Comparison of ENCODE assay signal across 15 cellular contexts in genomic region chr19:46515290-46515609, GRCh38. TPM values are rescaled to one million over a fixed set of nuclear protein-coding genes. Genes with fewer than 3 reads are reported as not detected.
DNase-seq lines count a peak whose midpoint lies in the region; ATAC-seq, FAIRE-seq and TF ChIP-seq lines count a peak whose summit lies in the region.
"Had no signal": no experiment of that assay in that cellular context is flagged by ENCODE, and none has a peak within 500 bp of the region (broad histone marks: within the 10 kb centered on the region; RNA-seq: fewer than 3 reads in every experiment).

No MANE protein-coding gene starts in this region.

- BruUV-seq in HCT116 (replicated peaks; lab: Mats Ljungman, UMichigan): no TSS peak

- RAD21 ChIA-PET in HCT116 (lab: Charles Lee; ENCODE audit: low non-redundant PET in 1 of 2, low total read pairs in 2 of 2, uncharacterized antibody in 2 of 2, unreplicated experiment in 2 of 2): interaction anchor here in 1 of 2 experiments (1.0 kb wide), 1 partner anchor 120 kb away, joined by 5 read pairs; no protein-coding TSS in a partner anchor

- DNase-seq in A549 (ENCODE audit: low read depth in 1 of 2, low spot score in 1 of 2) (no peak), HCT116 (ENCODE audit: low read depth, low spot score) (no peak), WTC11 (ENCODE audit: low spot score) (no peak), neural progenitor cell (ENCODE audit: low spot score) (peak; percentile 2), sigmoid colon (no peak)
- no peak for DNase-seq in activated naive CD4-positive, alpha-beta T cell treated with anti-CD3 and anti-CD28 coated beads, Interleukin-2, amount 10 ng/mL, durations not matched to agents 7 days and 5 days
- DNase-seq: DMS153, DMS79, GDM1 had no signal

- H3K4me2 ChIP-seq in A549 (no peak overlapping the region), HCT116 (ENCODE audit: low read length) (peak overlapping the region; percentile 34), neural progenitor cell (no peak overlapping the region)

- H3K79me2 ChIP-seq in HCT116 (ENCODE audit: insufficient read depth, low read length) (no peaks in the 10 kb centered on the region), neural progenitor cell (ENCODE audit: low read depth) (no peaks in the 10 kb centered on the region)

- TF ChIP-seq POLR2A in A549 (IDR thresholded peaks at IDR 0.05; ENCODE audit: low read length): no peak
- TF ChIP-seq POLR2A in HCT116 (IDR thresholded peaks at IDR 0.05; ENCODE audit: borderline replicate concordance, extremely low read depth, insufficient read depth, insufficient read length): no peak
- TF ChIP-seq POLR2A in sigmoid colon (IDR thresholded peaks at IDR 0.05): no peak

- H3K4me1 ChIP-seq in A549 (peaks cover 16% of the 10 kb centered on the region; the same call in 2 of the 3 replicates), HCT116 (ENCODE audit: control insufficient read depth in 1 of 2, insufficient read depth in 2 of 2, low read length in 2 of 2) (peaks cover 0 to 10% of the 10 kb centered on the region in 2 experiments; a peak in 2 of 4 replicates), neural progenitor cell (no peaks in the 10 kb centered on the region), sigmoid colon (peaks cover 0 to 7% (median 2%) of the 10 kb centered on the region in 4 donors)

- ATAC-seq in A549 (no peak), HCT116 (no peak), WTC11 (no peak)

- TF ChIP-seq CTCF in A549 (IDR thresholded peaks at IDR 0.05) (no peak), HCT116 (IDR thresholded peaks at IDR 0.05 in 2 of 3, conservative IDR thresholded peaks at IDR 0.05 in 1 of 3; ENCODE audit: borderline replicate concordance in 1 of 3, insufficient read depth in 1 of 3, low read depth in 2 of 3, low read length in 2 of 3) (no peak), WTC11 (IDR thresholded peaks at IDR 0.05) (no peak), neural progenitor cell (IDR thresholded peaks at IDR 0.05) (no peak), sigmoid colon (IDR thresholded peaks at IDR 0.05) (no peak)

- H3K4me3 ChIP-seq in A549 (no peak overlapping the region), HCT116 (replicated peaks in 1 of 2; ENCODE audit: low read depth in 1 of 2, low read length in 2 of 2) (no peak overlapping the region), neural progenitor cell (no peak overlapping the region), sigmoid colon (no peak overlapping the region)
- H3K4me3 ChIP-seq: GM23248 had no signal

- H3K4me3 Mint-ChIP-seq in WTC11 (no peak overlapping the region), neural progenitor cell (no peak overlapping the region)
- no peak overlapping the region for H3K4me3 Mint-ChIP-seq in activated naive CD4-positive, alpha-beta T cell treated with anti-CD3 and anti-CD28 coated beads, Interleukin-2, amount 10 ng/mL, durations not matched to agents 7 days and 5 days

- H3K27me3 Mint-ChIP-seq in WTC11 (ENCODE audit: low read depth) (no peaks in the 10 kb centered on the region), neural progenitor cell (ENCODE audit: insufficient read depth, low read depth) (peaks cover 2% of the 10 kb centered on the region)
- peaks cover 44% of the 10 kb centered on the region for H3K27me3 Mint-ChIP-seq in activated naive CD4-positive, alpha-beta T cell treated with anti-CD3 and anti-CD28 coated beads, Interleukin-2, amount 10 ng/mL, durations not matched to agents 7 days and 5 days

- H3K9me2 ChIP-seq in HCT116 (ENCODE audit: insufficient read depth): no peaks in the 10 kb centered on the region

- no peaks in the 10 kb centered on the region for H3F3A ChIP-seq in neural progenitor cell (ENCODE audit: low read depth)

- H3K36me3 Mint-ChIP-seq in WTC11: no peaks in the 10 kb centered on the region
- H3K36me3 Mint-ChIP-seq in neural progenitor cell: no peaks in the 10 kb centered on the region
- no peaks in the 10 kb centered on the region for H3K36me3 Mint-ChIP-seq in activated naive CD4-positive, alpha-beta T cell treated with anti-CD3 and anti-CD28 coated beads, Interleukin-2, amount 10 ng/mL, durations not matched to agents 7 days and 5 days

- H3K9me3 Mint-ChIP-seq in WTC11 (peaks cover 10% of the 10 kb centered on the region), neural progenitor cell (peaks cover 3% of the 10 kb centered on the region)
- peaks cover 5% of the 10 kb centered on the region for H3K9me3 Mint-ChIP-seq in activated naive CD4-positive, alpha-beta T cell treated with anti-CD3 and anti-CD28 coated beads, Interleukin-2, amount 10 ng/mL, durations not matched to agents 7 days and 5 days
- H3K9me3 Mint-ChIP-seq: CD4-positive, alpha-beta T cell had no signal

- TF ChIP-seq RAD21 in A549 (conservative IDR thresholded peaks at IDR 0.05 in 1 of 2, IDR thresholded peaks at IDR 0.05 in 1 of 2) (no peak), HCT116 (IDR thresholded peaks at IDR 0.05; ENCODE audit: low read depth) (no peak)

- H3K9ac ChIP-seq in HCT116 (ENCODE audit: low read length): no peak overlapping the region
- H3K9ac ChIP-seq in neural progenitor cell: no peak overlapping the region
- H3K9ac ChIP-seq: GM23248 had no signal

- intact Hi-C loops in HCT116 (cut with micrococcal nuclease): loop anchor here (10.0 kb wide), 1 partner anchor 430 kb away; no protein-coding TSS in a partner anchor
- intact Hi-C loops in sigmoid colon (cut with DNase I): loop anchor here (10.0 kb wide), 1 partner anchor 230 kb away; no protein-coding TSS in a partner anchor

- TF ChIP-seq EP300 in A549 (IDR thresholded peaks at IDR 0.05) (no peak), sigmoid colon (IDR thresholded peaks at IDR 0.05) (no peak)

- H4K20me1 ChIP-seq in HCT116 (ENCODE audit: insufficient read depth): no peaks in the 10 kb centered on the region
- H4K20me1 ChIP-seq in neural progenitor cell (ENCODE audit: low read depth): no peaks in the 10 kb centered on the region

- POLR2A ChIA-PET in A549 (lab: Yijun Ruan, JAX) (no interaction called here), HCT116 (lab: Charles Lee) (no interaction called here), WTC11 (lab: Charles Lee) (interaction anchor here (1.0 kb wide), 1 partner anchor 102 kb away, joined by 4 read pairs; the partner anchor contains the start of gene CCDC8)

- H3K27me3 ChIP-seq in HCT116 (ENCODE audit: insufficient read depth, low read length) (no peaks in the 10 kb centered on the region), neural progenitor cell (no peaks in the 10 kb centered on the region), sigmoid colon (peaks cover 0 to 19% (median 0%) of the 10 kb centered on the region in 3 donors)

- H3K4me1 Mint-ChIP-seq in WTC11 (0 out of 2 replicates have a peak, but pooled peaks cover 2% of the 10 kb centered on the region), neural progenitor cell (peaks cover 6% of the 10 kb centered on the region)
- H3K4me1 Mint-ChIP-seq in activated naive CD4-positive, alpha-beta T cell treated with anti-CD3 and anti-CD28 coated beads, Interleukin-2, amount 10 ng/mL, durations not matched to agents 7 days and 5 days: peaks cover 39% of the 10 kb centered on the region

- no peaks in the 10 kb centered on the region for H3K36me3 ChIP-seq in HCT116 (ENCODE audit: control insufficient read depth in 1 of 2, insufficient read depth in 2 of 2, low read length in 2 of 2)
- no peaks in the 10 kb centered on the region for H3K36me3 ChIP-seq in neural progenitor cell
- no peaks in the 10 kb centered on the region for H3K36me3 ChIP-seq in sigmoid colon

- H3K27ac Mint-ChIP-seq in WTC11 (no peak overlapping the region), neural progenitor cell (no peak overlapping the region)
- no peak overlapping the region for H3K27ac Mint-ChIP-seq in activated naive CD4-positive, alpha-beta T cell treated with anti-CD3 and anti-CD28 coated beads, Interleukin-2, amount 10 ng/mL, durations not matched to agents 7 days and 5 days

- H3K27ac ChIP-seq in A549 (no peak overlapping the region), HCT116 (ENCODE audit: low read depth, low read length) (no peak overlapping the region), neural progenitor cell (no peak overlapping the region), sigmoid colon (no peak overlapping the region)
- H3K27ac ChIP-seq: C4-2B, GM23248 had no signal

- CTCF ChIA-PET in A549 (lab: Yijun Ruan, JAX) (interaction anchor here (0.6 to 35.8 kb wide), 24 partner anchors 8 to 437 kb away, joined by 3 to 1052 read pairs (median 5); no protein-coding TSS in a partner anchor), HCT116 (lab: Charles Lee) (interaction anchor here (1.0 to 1.8 kb wide), 7 partner anchors 11 to 235 kb away, joined by 3 to 9 read pairs (median 6); partner anchors contain the start of gene DACT3), WTC11 (lab: Charles Lee) (interaction anchor here (0.6 to 2.6 kb wide), 23 partner anchors 9 to 218 kb away, joined by 3 to 36 read pairs (median 6); partner anchors contain the start of genes HIF3A and PNMA8B)
- CTCF ChIA-PET in activated naive CD4-positive, alpha-beta T cell treated with anti-CD3 and anti-CD28 coated beads, Interleukin-2, amount 10 ng/mL, durations not matched to agents 7 days and 5 days (lab: Charles Lee): interaction anchor here (1.5 to 5.0 kb wide), 7 partner anchors 9 to 146 kb away, joined by 5 to 66 read pairs (median 19); partner anchors contain the start of gene DACT3

- H3K9me3 ChIP-seq in A549: peaks cover 6% of the 10 kb centered on the region; the same call in 2 of the 3 replicates
- no peaks in the 10 kb centered on the region for H3K9me3 ChIP-seq in HCT116 (ENCODE audit: control insufficient read depth in 1 of 2, insufficient read depth in 1 of 2, low read depth in 1 of 2, low read length in 2 of 2)
- no peaks in the 10 kb centered on the region for H3K9me3 ChIP-seq in neural progenitor cell (ENCODE audit: low read depth)
- H3K9me3 ChIP-seq in sigmoid colon: no peaks in the 10 kb centered on the region

- WGBS in A549 (ENCODE audit: missing lambda C conversion rate): 32% methylated on average over 3 of the region's 3 CpGs
- 53 to 72% methylated on average over 3 of the region's 3 CpGs for WGBS in sigmoid colon, 2 donors

- no peak for FAIRE-seq in A549 (lab: Jason Lieb, UNC)
- FAIRE-seq: A204.1, GM12892, H54 had no signal

- H2AFZ ChIP-seq in HCT116 (ENCODE audit: low read depth, low read length, poor library complexity, severe bottlenecking): no peak overlapping the region
- H2AFZ ChIP-seq in neural progenitor cell (replicated peaks): no peak overlapping the region
- H2AFZ ChIP-seq: GM23248 had no signal

RNA-seq across cellular contexts. Expression of gene PNMA8B, which starts 19.6 kb away (rescaled TPM):
- polyA plus RNA-seq in A549 (2011; rRNA removed): not detected in 2 replicates
- polyA plus RNA-seq in A549 (2012; cell fraction: cytosol; rRNA removed): not detected in 2 replicates
- polyA plus RNA-seq in A549 (2012; cell fraction: nucleus; rRNA removed): not detected in 2 replicates
- not detected in 3 replicates for polyA plus RNA-seq in A549 (2017; fragmentation: RNase III; extraction: RNeasy Plus Mini Kit Qiagen cat#74134 plus additional on column Dnase treatment)
- not detected in 2 replicates for polyA minus RNA-seq in A549 (2011; rRNA and poly(A)+ RNA removed)
- 0.10 TPM for total RNA-seq in HCT116 (2021; ENCODE audit: unreplicated experiment)
- not detected in 2 replicates for polyA plus RNA-seq in HCT116 (2012)
- 2.8 to 4.0 TPM (median 3.6 TPM) in 3 replicates for total RNA-seq in WTC11 (2021)
- 0.09 and 3.9 TPM in 2 replicates for total RNA-seq in neural progenitor cell (ENCODE audit: low replicate concordance)
- total RNA-seq in sigmoid colon: 1 to 10 TPM; 1.3 to 1.9 (median 1.6) TPM
- under 1 TPM in 2 of 3 donors, not detected in 1; 0.60 to 0.95 TPM for polyA plus RNA-seq in sigmoid colon

RNA-seq across cellular contexts. Expression of gene PNMA8A, which starts 43.9 kb away (rescaled TPM):
- polyA plus RNA-seq in A549 (2011; rRNA removed) (11.2 and 14.1 TPM in 2 replicates), A549 (2017; fragmentation: RNase III; extraction: RNeasy Plus Mini Kit Qiagen cat#74134 plus additional on column Dnase treatment) (14.9 to 17.2 TPM (median 15.4 TPM) in 3 replicates), sigmoid colon (1 to 10 TPM in 1 of 3 donors, not detected in 2; 2.3 TPM)
- 5.0 and 5.6 TPM in 2 replicates for polyA plus RNA-seq in A549 (2012; cell fraction: cytosol; rRNA removed)
- 2.7 and 6.0 TPM in 2 replicates for polyA plus RNA-seq in A549 (2012; cell fraction: nucleus; rRNA removed)
- polyA minus RNA-seq in A549 (2011; rRNA and poly(A)+ RNA removed): 5.2 and 6.0 TPM in 2 replicates
- total RNA-seq in HCT116 (2021; ENCODE audit: unreplicated experiment) (not detected), WTC11 (2021) (24.8 to 30.5 TPM (median 25.4 TPM) in 3 replicates), neural progenitor cell (ENCODE audit: low replicate concordance) (42.5 and 43.9 TPM in 2 replicates), sigmoid colon (1 to 10 TPM; 1.5 to 8.4 (median 5.5) TPM)
- not detected in 2 replicates for polyA plus RNA-seq in HCT116 (2012)
- total RNA-seq: CD4-positive, alpha-beta T cell had no signal
